8 cellular contexts compared by ENCODE assay signal in genomic region chr11:125062196-125062930, GRCh38. TPM values are rescaled to one million over a fixed set of nuclear protein-coding genes. Genes with fewer than 3 reads are reported as not detected.
DNase-seq lines count a peak whose midpoint lies in the region; ATAC-seq, FAIRE-seq and TF ChIP-seq lines count a peak whose summit lies in the region.

No MANE protein-coding gene starts in this region.

- no peaks in the 10 kb centered on the region for H3K36me3 ChIP-seq in endothelial cell of umbilical vein (ENCODE audit: control insufficient read depth in 2 of 2, extremely low read depth in 1 of 2, insufficient read depth in 2 of 2, low read length in 2 of 2)

- ATAC-seq in GM21576 (IDR thresholded peaks at IDR 0.05; ENCODE audit: unreplicated experiment) = no peak

- BruUV-seq in endothelial cell of umbilical vein (replicated peaks; lab: Mats Ljungman, UMichigan) = no TSS peak

- H3K79me2 ChIP-seq in endothelial cell of umbilical vein (ENCODE audit: control insufficient read depth, insufficient read depth, low read length) = no peaks in the 10 kb centered on the region

- H3K27me3 Mint-ChIP-seq in neural crest cell (ENCODE audit: low read depth) = peaks cover 61% of the 10 kb centered on the region

- no peaks in the 10 kb centered on the region for H3K27me3 ChIP-seq in endothelial cell of umbilical vein (ENCODE audit: control insufficient read depth in 2 of 2, insufficient read depth in 2 of 2, low read length in 2 of 2)

- H4K20me1 ChIP-seq in endothelial cell of umbilical vein (replicated peaks; ENCODE audit: control insufficient read depth, extremely low read depth, insufficient read depth, low read length) = no peaks in the 10 kb centered on the region

- peak overlapping the region; percentile 99 for H2AFZ ChIP-seq in endothelial cell of umbilical vein (ENCODE audit: low read depth, low read length)

- H3K4me1 ChIP-seq in endothelial cell of umbilical vein (ENCODE audit: control insufficient read depth, extremely low read depth, insufficient read depth, low read length) = peaks cover 9% of the 10 kb centered on the region

- H3K4me3 Mint-ChIP-seq in neural crest cell = peak overlapping the region; percentile 86

- H3K9me1 ChIP-seq in endothelial cell of umbilical vein (replicated peaks; ENCODE audit: control insufficient read depth, extremely low read depth, insufficient read depth, low read length) = no peaks in the 10 kb centered on the region

- H3K4me2 ChIP-seq in endothelial cell of umbilical vein (ENCODE audit: insufficient read depth, low read length) = peak overlapping the region; percentile 88

- TF ChIP-seq POLR2A in endothelial cell of umbilical vein (IDR thresholded peaks at IDR 0.05; ENCODE audit: low read depth, low read length) = no peak

- H3K9ac ChIP-seq in endothelial cell of umbilical vein (replicated peaks; ENCODE audit: extremely low read depth, insufficient read depth, low read length) = peak overlapping the region; percentile 60

- dilution Hi-C loops in endothelial cell of umbilical vein (cut with MboI; ENCODE audit: extremely low pct_ligation_motif_present, low sequenced_read_pairs) = no loop called here

- DNase-seq in GM13977 (ENCODE audit: low spot score) = peak; percentile 42
- DNase-seq in LHCN-M2 (ENCODE audit: low read depth) = peak; percentile 6
- no peak for DNase-seq in endothelial cell of umbilical vein (ENCODE audit: low read depth, low spot score)
- DNase-seq in neural crest cell (ENCODE audit: low read depth, low spot score) = no peak
- no peak for DNase-seq in stimulated activated CD4-positive, alpha-beta T cell treated with anti-CD3 and anti-CD28 coated beads, Interleukin-12 subunit alpha, Interleukin-12 subunit beta, amount 100 ng/mL, for 4 hours
- no peak for DNase-seq in NCI-H446 (lab: John Stamatoyannopoulos, UW)
- DNase-seq in NCI-H1417 treated with DMSO at 0.1 percent for 48 hours (lab: John Stamatoyannopoulos, UW) = no peak

- POLR2A ChIA-PET in endothelial cell of umbilical vein (lab: Charles Lee) = no interaction called here

- in situ Hi-C loops in GM13977 (cut with MboI; ENCODE audit: low pct_unique_long_range_greater_than_20kb, low sequenced_read_pairs, unreplicated experiment) = no loop called here

- H3K27ac ChIP-seq in endothelial cell of umbilical vein (ENCODE audit: insufficient read depth, low read depth, low read length) = no peak overlapping the region

- no peaks in the 10 kb centered on the region for H3K36me3 Mint-ChIP-seq in neural crest cell (ENCODE audit: low read depth)

- TF ChIP-seq CTCF in GM13977 (IDR thresholded peaks at IDR 0.05; ENCODE audit: extremely low read depth, insufficient read depth, missing control alignments) (no peak), endothelial cell of umbilical vein (IDR thresholded peaks at IDR 0.05; ENCODE audit: extremely low read depth in 1 of 2, insufficient read depth in 1 of 2, low read depth in 1 of 2, low read length in 2 of 2) (no peak), neural crest cell (conservative IDR thresholded peaks at IDR 0.05) (no peak)

- no peaks in the 10 kb centered on the region for H3K9me3 ChIP-seq in endothelial cell of umbilical vein (replicated peaks; ENCODE audit: control insufficient read depth, insufficient read depth, low read length)

- intact Hi-C loops in endothelial cell of umbilical vein (cut with micrococcal nuclease) = loop anchor here (2.0 kb wide), 3 partner anchors 22 to 164 kb away; partner anchors contain the start of gene TMEM218

- CTCF ChIA-PET in endothelial cell of umbilical vein (lab: Charles Lee) = interaction anchor here (1.1 to 2.0 kb wide), 4 partner anchors 13 to 29 kb away, joined by 3 to 9 read pairs (median 4); no protein-coding TSS in a partner anchor

- no peak for FAIRE-seq in endothelial cell of umbilical vein (lab: Jason Lieb, UNC)

- H3K4me3 ChIP-seq in endothelial cell of umbilical vein (replicated peaks in 1 of 3; ENCODE audit: insufficient read depth in 1 of 3, low read depth in 1 of 3, low read length in 3 of 3) = peak overlapping the region; percentile 64 to 87 (median 74)

- H3K4me1 Mint-ChIP-seq in neural crest cell = peaks cover 6% of the 10 kb centered on the region

- H3K9me3 Mint-ChIP-seq in neural crest cell = no peaks in the 10 kb centered on the region

- H3K27ac Mint-ChIP-seq in neural crest cell (ENCODE audit: unreplicated experiment) = no peak overlapping the region

TF ChIP-seq in endothelial cell of umbilical vein, 7 proteins besides CTCF, POLR2A, EP300 and RAD21:
- TF ChIP-seq JUN (IDR thresholded peaks at IDR 0.05; ENCODE audit: borderline replicate concordance, insufficient read depth, insufficient read length, low read depth) (no peak), FOS (IDR thresholded peaks at IDR 0.05; ENCODE audit: borderline replicate concordance, insufficient read depth, low read length) (no peak), MAX (IDR thresholded peaks at IDR 0.05; ENCODE audit: insufficient read depth, insufficient read length) (no peak), MYC (IDR thresholded peaks at IDR 0.05; ENCODE audit: low read depth, low read length) (no peak), POLR2AphosphoS5 (IDR thresholded peaks at IDR 0.05; ENCODE audit: insufficient read depth, low read depth, low read length) (no peak)
TF ChIP-seq in endothelial cell of umbilical vein: peak in this region for 0.

RNA-seq across cellular contexts. Expression of gene SLC37A2, which starts 0.7 kb away (rescaled TPM):
- total RNA-seq in LHCN-M2 (2014; rRNA removed) (8.8 and 11.0 TPM in 2 replicates), endothelial cell of umbilical vein (1.1 and 1.3 TPM in 2 replicates), neural crest cell (0.98 and 1.2 TPM in 2 replicates)
- polyA plus RNA-seq in LHCN-M2 (2012) = 3.5 TPM
- polyA plus RNA-seq in endothelial cell of umbilical vein = 1.7 and 2.1 TPM in 2 replicates
- polyA plus RNA-seq in endothelial cell of umbilical vein (2011; cell fraction: cytosol; rRNA removed) = 1.4 TPM in 2 replicates
- 2.8 and 4.1 TPM in 2 replicates for polyA plus RNA-seq in endothelial cell of umbilical vein (2011; cell fraction: nucleus; rRNA removed)
- polyA plus RNA-seq in endothelial cell of umbilical vein (2012) = 2.3 and 3.0 TPM in 2 replicates
- 1.8 and 2.5 TPM in 2 replicates for polyA minus RNA-seq in endothelial cell of umbilical vein
- polyA minus RNA-seq in endothelial cell of umbilical vein (2011; cell fraction: cytosol; rRNA and poly(A)+ RNA removed) = not detected
- polyA minus RNA-seq in endothelial cell of umbilical vein (2011; cell fraction: nucleus; rRNA and poly(A)+ RNA removed) = 2.1 and 2.2 TPM in 2 replicates

RNA-seq across cellular contexts. Expression of gene TMEM218, which starts 49.1 kb away (rescaled TPM):
- total RNA-seq in LHCN-M2 (2014; rRNA removed) = 32.4 and 38.1 TPM in 2 replicates
- 20.3 TPM for polyA plus RNA-seq in LHCN-M2 (2012)
- total RNA-seq in endothelial cell of umbilical vein = 17.9 and 23.8 TPM in 2 replicates
- 38.2 and 45.1 TPM in 2 replicates for polyA plus RNA-seq in endothelial cell of umbilical vein
- polyA plus RNA-seq in endothelial cell of umbilical vein (2011; cell fraction: cytosol; rRNA removed) = 28.7 and 28.8 TPM in 2 replicates
- 28.4 and 37.1 TPM in 2 replicates for polyA plus RNA-seq in endothelial cell of umbilical vein (2011; cell fraction: nucleus; rRNA removed)
- polyA plus RNA-seq in endothelial cell of umbilical vein (2012) = 18.8 and 22.6 TPM in 2 replicates
- 17.9 and 21.5 TPM in 2 replicates for polyA minus RNA-seq in endothelial cell of umbilical vein
- polyA minus RNA-seq in endothelial cell of umbilical vein (2011; cell fraction: cytosol; rRNA and poly(A)+ RNA removed) = 2.6 TPM
- polyA minus RNA-seq in endothelial cell of umbilical vein (2011; cell fraction: nucleus; rRNA and poly(A)+ RNA removed) = 5.9 and 13.3 TPM in 2 replicates
- total RNA-seq in neural crest cell = 30.4 and 34.6 TPM in 2 replicates

Comparison
In these comparisons a context has a peak if more than half of its experiments do, and no peak if none do; other contexts are left out.
1. DNase-seq: peak in GM13977 (single experiment) and LHCN-M2 (single experiment); none in endothelial cell of umbilical vein (single experiment), neural crest cell (single experiment), stimulated activated CD4-positive, alpha-beta T cell treated with anti-CD3 and anti-CD28 coated beads, Interleukin-12 subunit alpha, Interleukin-12 subunit beta, amount 100 ng/mL, for 4 hours (single experiment), NCI-H446 (0 of 2) and NCI-H1417 treated with DMSO at 0.1 percent for 48 hours (single experiment).